Comparison of ENCODE assay signal across 20 cellular contexts in the genomic region with DNA sequence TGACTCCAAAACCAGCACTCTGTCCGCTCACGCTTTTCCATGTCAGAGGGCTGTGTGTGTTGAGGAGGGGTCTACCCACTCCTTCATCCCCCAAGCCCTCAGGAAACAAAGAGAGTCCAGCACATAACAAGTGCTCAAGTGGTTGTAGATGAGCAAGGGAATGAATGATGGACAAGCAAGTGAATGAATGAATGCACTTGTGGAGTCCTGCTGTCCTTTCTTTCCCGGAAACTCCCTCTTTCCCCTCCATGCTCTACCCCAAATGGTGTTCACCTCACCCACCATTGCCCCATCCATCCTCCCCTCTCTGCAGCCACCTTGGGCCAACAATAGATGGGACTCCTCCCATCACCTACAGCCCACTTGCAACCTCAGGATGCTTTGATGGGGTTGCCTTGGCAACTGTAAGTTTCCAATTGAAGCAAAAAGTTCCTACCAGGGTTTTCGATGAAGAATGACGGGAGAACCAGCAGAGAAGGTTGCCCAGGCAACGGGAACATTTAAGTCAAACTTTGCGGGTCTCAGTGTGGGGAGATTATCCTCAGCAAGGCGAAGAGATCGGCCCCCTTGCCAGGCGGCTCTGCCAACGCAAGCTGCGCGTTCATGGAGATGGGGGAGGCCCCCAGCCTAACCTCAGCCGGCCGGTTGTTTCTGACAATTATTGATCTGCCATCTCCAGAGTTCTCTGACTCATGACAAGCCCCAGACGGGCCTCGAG. TPM values are rescaled to one million over a fixed set of nuclear protein-coding genes. Genes with fewer than 3 reads are reported as not detected.
DNase-seq lines count a peak whose midpoint lies in the region; ATAC-seq, FAIRE-seq and TF ChIP-seq lines count a peak whose summit lies in the region.
"Had no signal": no experiment of that assay in that cellular context is flagged by ENCODE, and none has a peak within 500 bp of the region (broad histone marks: within the 10 kb centered on the region; RNA-seq: fewer than 3 reads in every experiment).

No MANE protein-coding gene starts in this region.

- TF ChIP-seq CTCF in C4-2B (conservative IDR thresholded peaks at IDR 0.05) (no peak), IMR-90 (conservative IDR thresholded peaks at IDR 0.05; ENCODE audit: low read depth, low read length) (no peak), bronchial epithelial cell (IDR thresholded peaks at IDR 0.05; ENCODE audit: insufficient read depth, low read length, severe bottlenecking) (no peak), neural progenitor cell (IDR thresholded peaks at IDR 0.05) (no peak), suprapubic skin (IDR thresholded peaks at IDR 0.05) (no peak), HepG2 (CRISPR knock-in tag; IDR thresholded peaks at IDR 0.05) (no peak)

- H4K20me1 ChIP-seq in IMR-90 (ENCODE audit: insufficient read depth, low read length): no peaks in the 10 kb centered on the region
- no peaks in the 10 kb centered on the region for H4K20me1 ChIP-seq in neural progenitor cell (ENCODE audit: low read depth)
- H4K20me1 ChIP-seq in HepG2 (ENCODE audit: insufficient read depth, low read length): no peaks in the 10 kb centered on the region

- peaks cover 7% of the 10 kb centered on the region for H3F3A ChIP-seq in neural progenitor cell (ENCODE audit: low read depth)

- H3K4me2 ChIP-seq in IMR-90 (ENCODE audit: low read depth, low read length) (no peak overlapping the region), neural progenitor cell (peak overlapping the region; percentile 20), HepG2 (ENCODE audit: low read depth, low read length) (no peak overlapping the region)

- H3K4ac ChIP-seq in IMR-90 (ENCODE audit: low read depth, low read length): no peak overlapping the region; the same call in 1 of the 2 replicates

- peaks cover 0 to 12% of the 10 kb centered on the region in 2 experiments; a peak in 1 of 4 replicates for H3K79me1 ChIP-seq in IMR-90 (ENCODE audit: low read depth in 1 of 2, low read length in 2 of 2)

- H3K4me1 Mint-ChIP-seq in neural progenitor cell: peaks cover 25% of the 10 kb centered on the region
- H3K4me1 Mint-ChIP-seq in activated CD4-positive, alpha-beta T cell treated with anti-CD3 and anti-CD28 coated beads, Interleukin-2, amount 10 ng/mL, durations not matched to agents 24 days and 14 days: peaks cover 6% of the 10 kb centered on the region

- no peak overlapping the region for H3K23ac ChIP-seq in IMR-90 (ENCODE audit: low read depth, low read length)

- H3K27me3 ChIP-seq in IMR-90 (ENCODE audit: control insufficient read depth, insufficient read depth, low read length): peaks cover 14% of the 10 kb centered on the region; the same call in 1 of the 2 replicates
- peaks cover 8% of the 10 kb centered on the region for H3K27me3 ChIP-seq in bronchial epithelial cell (ENCODE audit: control insufficient read depth, insufficient read depth, low read length)
- no peaks in the 10 kb centered on the region for H3K27me3 ChIP-seq in neural progenitor cell
- H3K27me3 ChIP-seq in suprapubic skin: no peaks in the 10 kb centered on the region
- H3K27me3 ChIP-seq in HepG2 (ENCODE audit: control insufficient read depth in 1 of 2, insufficient read depth in 2 of 2, low read length in 2 of 2): no peaks in the 10 kb centered on the region
- H3K27me3 ChIP-seq: BE2C had no signal

- H3K36me3 Mint-ChIP-seq in neural progenitor cell: peaks cover 11% of the 10 kb centered on the region
- H3K36me3 Mint-ChIP-seq in activated CD4-positive, alpha-beta T cell treated with anti-CD3 and anti-CD28 coated beads, Interleukin-2, amount 10 ng/mL, durations not matched to agents 24 days and 14 days (ENCODE audit: low read depth): peaks cover 13% of the 10 kb centered on the region

- no peaks in the 10 kb centered on the region for H3K9me3 ChIP-seq in IMR-90 (ENCODE audit: control insufficient read depth, insufficient read depth, low read length)
- no peaks in the 10 kb centered on the region for H3K9me3 ChIP-seq in neural progenitor cell (ENCODE audit: low read depth)
- H3K9me3 ChIP-seq in suprapubic skin: no peaks in the 10 kb centered on the region
- no peaks in the 10 kb centered on the region for H3K9me3 ChIP-seq in HepG2 (ENCODE audit: low read length)
- H3K9me3 ChIP-seq: BE2C had no signal

- H3K27me3 Mint-ChIP-seq in neural progenitor cell (ENCODE audit: insufficient read depth, low read depth): peaks cover 10% of the 10 kb centered on the region
- no peaks in the 10 kb centered on the region for H3K27me3 Mint-ChIP-seq in activated CD4-positive, alpha-beta T cell treated with anti-CD3 and anti-CD28 coated beads, Interleukin-2, amount 10 ng/mL, durations not matched to agents 24 days and 14 days
- H3K27me3 Mint-ChIP-seq: CD4-positive, alpha-beta memory T cell had no signal

- H2AK5ac ChIP-seq in IMR-90 (ENCODE audit: low read depth, low read length): peak overlapping the region; percentile 64

- H3K4me3 ChIP-seq in IMR-90 (ENCODE audit: insufficient read depth, low read depth, low read length) (no peak overlapping the region), bronchial epithelial cell (ENCODE audit: low read depth, low read length) (no peak overlapping the region), neural progenitor cell (no peak overlapping the region), suprapubic skin (no peak overlapping the region), HepG2 (replicated peaks in 1 of 3; ENCODE audit: insufficient read depth in 1 of 3, low read depth in 2 of 3, low read length in 3 of 3) (no peak overlapping the region)

- peak overlapping the region; percentile 3 for H3K4me3 Mint-ChIP-seq in neural progenitor cell
- no peak overlapping the region for H3K4me3 Mint-ChIP-seq in activated CD4-positive, alpha-beta T cell treated with anti-CD3 and anti-CD28 coated beads, Interleukin-2, amount 10 ng/mL, durations not matched to agents 24 days and 14 days
- H3K4me3 Mint-ChIP-seq: CD4-positive, alpha-beta memory T cell; HFFc6 had no signal

- H3K56ac ChIP-seq in IMR-90 (ENCODE audit: extremely low read depth, insufficient read depth, low read length): no peak overlapping the region

- WGBS in IMR-90 (ENCODE audit: extremely low coverage in 2 of 2, insufficient read length in 1 of 2), 2 experiments: 75% methylated on average over 9 of the region's 17 CpGs; no CpG with 5 or more reads in 1 of the 2 experiments
- WGBS in suprapubic skin: 85% methylated on average over 17 of the region's 17 CpGs
- 81% methylated on average over 14 of the region's 17 CpGs for WGBS in HepG2 (ENCODE audit: low lambda C conversion rate)

- no peak overlapping the region for H2BK120ac ChIP-seq in IMR-90 (ENCODE audit: low read depth, low read length)

- DNase-seq in IMR-90 (no peak), bronchial epithelial cell (ENCODE audit: low read depth) (no peak), neural progenitor cell (ENCODE audit: low spot score) (no peak), suprapubic skin (ENCODE audit: low spot score in 2 of 2) (no peak), DMS114 treated with DMSO at 0.1 percent for 48 hours (lab: John Stamatoyannopoulos, UW; ENCODE audit: unreplicated experiment) (no peak), HepG2 (ENCODE audit: low spot score) (no peak)
- DNase-seq in activated CD4-positive, alpha-beta T cell treated with anti-CD3 and anti-CD28 coated beads, Interleukin-2, amount 10 ng/mL, durations not matched to agents 24 days and 14 days: no peak
- DNase-seq: Calu3; CD4-positive, alpha-beta memory T cell; HFFc6; Kasumi-1; MM.1S; NCI-H1092 treated with DMSO at 0.1 percent for 48 hours; NCI-H1694 treated with DMSO at 0.1 percent for 48 hours; NCI-H446; NCI-H774; PC-3 had no signal

- TF ChIP-seq RAD21 in IMR-90 (IDR thresholded peaks at IDR 0.05; ENCODE audit: low read length) (no peak), HepG2 (CRISPR knock-in tag; IDR thresholded peaks at IDR 0.05) (no peak)

- H3K14ac ChIP-seq in IMR-90 (replicated peaks; ENCODE audit: low read depth, low read length): no peak overlapping the region

- H2BK20ac ChIP-seq in IMR-90 (ENCODE audit: low read depth, low read length): no peak overlapping the region

- H3K27ac ChIP-seq in C4-2B (peak overlapping the region; percentile 83), IMR-90 (ENCODE audit: insufficient read depth, low read length) (no peak overlapping the region), neural progenitor cell (no peak overlapping the region), suprapubic skin (no peak overlapping the region), HepG2 (ENCODE audit: extremely low read length, insufficient read depth, low read length) (no peak overlapping the region)
- H3K27ac ChIP-seq: RWPE1 had no signal

- H2AK9ac ChIP-seq in IMR-90 (replicated peaks; ENCODE audit: low read depth, low read length, poor library complexity): no peak overlapping the region

- peak; percentile 28 for FAIRE-seq in bronchial epithelial cell (lab: Jason Lieb, UNC)
- FAIRE-seq in HepG2 (lab: Jason Lieb, UNC): no peak

- H3K4me1 ChIP-seq in IMR-90 (ENCODE audit: control insufficient read depth, insufficient read depth, low read length): peaks cover 19% of the 10 kb centered on the region
- H3K4me1 ChIP-seq in neural progenitor cell: peaks cover 9% of the 10 kb centered on the region
- H3K4me1 ChIP-seq in suprapubic skin: no peaks in the 10 kb centered on the region
- H3K4me1 ChIP-seq in HepG2 (ENCODE audit: insufficient read depth, low read length): peaks cover 13% of the 10 kb centered on the region

- POLR2A ChIA-PET in IMR-90 (lab: Charles Lee; ENCODE audit: unreplicated experiment) (no interaction called here), HepG2 (lab: Yijun Ruan, JAX) (no interaction called here)

- dilution Hi-C loops in IMR-90 (cut with HindIII; ENCODE audit: low sequenced_read_pairs, unreplicated experiment): no loop called here

- no peak overlapping the region for H2BK5ac ChIP-seq in IMR-90 (ENCODE audit: low read depth, low read length, poor library complexity, severe bottlenecking)

- H4K91ac ChIP-seq in IMR-90 (ENCODE audit: insufficient read depth, low read depth, low read length): no peak overlapping the region

- H4K5ac ChIP-seq in IMR-90 (ENCODE audit: low read depth, low read length): no peak overlapping the region

- peak overlapping the region; percentile 87 for H3K27ac Mint-ChIP-seq in neural progenitor cell
- H3K27ac Mint-ChIP-seq in activated CD4-positive, alpha-beta T cell treated with anti-CD3 and anti-CD28 coated beads, Interleukin-2, amount 10 ng/mL, durations not matched to agents 24 days and 14 days: no peak overlapping the region
- H3K27ac Mint-ChIP-seq: CD4-positive, alpha-beta memory T cell; HFFc6 had no signal

- BruUV-seq in IMR-90 (replicated peaks; lab: Mats Ljungman, UMichigan) (no TSS peak), HepG2 (replicated peaks; lab: Mats Ljungman, UMichigan) (no TSS peak)

- H3K9me1 ChIP-seq in IMR-90 (ENCODE audit: insufficient read depth, low read length): peaks cover 13% of the 10 kb centered on the region

- intact Hi-C loops in IMR-90 (cut with micrococcal nuclease) (no loop called here), HepG2 (cut with micrococcal nuclease; ENCODE audit: unreplicated experiment) (no loop called here)
- intact Hi-C loops in activated CD4-positive, alpha-beta T cell treated with anti-CD3 and anti-CD28 coated beads, Interleukin-2, amount 10 ng/mL, durations not matched to agents 24 days and 14 days (cut with micrococcal nuclease): no loop called here

- H2AFZ ChIP-seq in IMR-90 (replicated peaks; ENCODE audit: low read length, poor library complexity) (no peak overlapping the region), neural progenitor cell (replicated peaks) (no peak overlapping the region), HepG2 (ENCODE audit: low read length) (no peak overlapping the region)

- H4K8ac ChIP-seq in IMR-90 (ENCODE audit: low read depth in 2 of 2, low read length in 2 of 2): no peak overlapping the region

- no peaks in the 10 kb centered on the region for H3K36me3 ChIP-seq in IMR-90 (ENCODE audit: control insufficient read depth, insufficient read depth, low read length)
- no peaks in the 10 kb centered on the region for H3K36me3 ChIP-seq in bronchial epithelial cell (ENCODE audit: control insufficient read depth, insufficient read depth, low read length)
- no peaks in the 10 kb centered on the region for H3K36me3 ChIP-seq in neural progenitor cell
- H3K36me3 ChIP-seq in suprapubic skin: no peaks in the 10 kb centered on the region
- H3K36me3 ChIP-seq in HepG2 (replicated peaks in 1 of 2; ENCODE audit: control insufficient read depth in 1 of 2, insufficient read depth in 2 of 2, low read length in 2 of 2): 0 out of 5 replicates have a peak, but pooled peaks cover 0 to 4% of the 10 kb centered on the region in 2 experiments
- H3K36me3 ChIP-seq: BE2C had no signal

- no peak overlapping the region for H3K18ac ChIP-seq in IMR-90 (ENCODE audit: low read depth, low read length)

- H3K9ac ChIP-seq in IMR-90 (ENCODE audit: low read depth, low read length) (no peak overlapping the region), neural progenitor cell (no peak overlapping the region), HepG2 (ENCODE audit: insufficient read depth, low read depth, low read length) (no peak overlapping the region)

- H3K79me2 ChIP-seq in neural progenitor cell (ENCODE audit: low read depth) (no peaks in the 10 kb centered on the region), HepG2 (ENCODE audit: insufficient read depth, low read length) (no peaks in the 10 kb centered on the region)

- no peak for TF ChIP-seq POLR2A in IMR-90 (IDR thresholded peaks at IDR 0.05; ENCODE audit: low read depth, low read length)
- TF ChIP-seq POLR2A in suprapubic skin (IDR thresholded peaks at IDR 0.05): no peak
- TF ChIP-seq POLR2A in HepG2 (IDR thresholded peaks at IDR 0.05; ENCODE audit: insufficient read depth in 1 of 2, low read depth in 2 of 2, low read length in 2 of 2): no peak

- CTCF ChIA-PET in IMR-90 (lab: Yijun Ruan, JAX) (no interaction called here), HepG2 (lab: Yijun Ruan, JAX; ENCODE audit: low intra/inter-chr PET ratio, low total read pairs) (no interaction called here)

- no peak overlapping the region for H2BK15ac ChIP-seq in IMR-90 (ENCODE audit: low read depth, low read length)

- no peaks in the 10 kb centered on the region for H3K9me3 Mint-ChIP-seq in neural progenitor cell
- no peaks in the 10 kb centered on the region for H3K9me3 Mint-ChIP-seq in activated CD4-positive, alpha-beta T cell treated with anti-CD3 and anti-CD28 coated beads, Interleukin-2, amount 10 ng/mL, durations not matched to agents 24 days and 14 days
- H3K9me3 Mint-ChIP-seq: CD4-positive, alpha-beta memory T cell; HFFc6 had no signal

- in situ Hi-C loops in IMR-90 (cut with MboI; ENCODE audit: low sequenced_read_pairs) (no loop called here), HepG2 (cut with HindIII; ENCODE audit: extremely low pct_ligation_motif_present, low pct_unique_long_range_greater_than_20kb) (no loop called here)

- TF ChIP-seq EP300 in suprapubic skin (IDR thresholded peaks at IDR 0.05): no peak
- TF ChIP-seq EP300 in HepG2 (IDR thresholded peaks at IDR 0.05; ENCODE audit: low read depth in 2 of 2, low read length in 2 of 2): no peak
- no peak for TF ChIP-seq EP300 in HepG2 (CRISPR knock-in tag; IDR thresholded peaks at IDR 0.05; ENCODE audit: borderline replicate concordance)

- ATAC-seq in IMR-90 (ENCODE audit: low read depth) (no peak), HepG2 (no peak)
- ATAC-seq: PC-3 had no signal

RNA-seq across cellular contexts. Expression of a gene that starts 51.0 kb away (rescaled TPM):
- total RNA-seq in IMR-90 (2012; rRNA removed) (53.6 and 58.6 TPM in 2 replicates), bronchial epithelial cell (6.6 and 6.7 TPM in 2 replicates), neural progenitor cell (ENCODE audit: low replicate concordance) (131 and 132 TPM in 2 replicates), suprapubic skin (10 to 100 TPM; 19.7 to 41.3 (median 32.6) TPM), HepG2 (2016; rRNA removed; fragmentation: Illumina TruSeq; extraction: Trizol) (87.1 and 93.5 TPM in 2 replicates)
- polyA plus RNA-seq in IMR-90 (2012; rRNA removed) (43.0 and 44.3 TPM in 2 replicates), HepG2 (2011; rRNA removed) (35.0 and 40.2 TPM in 2 replicates)
- polyA plus RNA-seq in IMR-90 (2012; cell fraction: cytosol; rRNA removed): 24.6 and 31.4 TPM in 2 replicates
- polyA plus RNA-seq in IMR-90 (2012; cell fraction: nucleus; rRNA removed; ENCODE audit: low replicate concordance): 29.3 and 58.8 TPM in 2 replicates
- total RNA-seq in HepG2 (2016; cell fraction: cytosol; rRNA removed; fragmentation: Illumina TruSeq; extraction: Trizol; ENCODE audit: low read depth): 36.4 and 41.9 TPM in 2 replicates
- total RNA-seq in HepG2 (2016; cell fraction: insoluble cytoplasmic fraction; rRNA removed; fragmentation: Illumina TruSeq; extraction: Trizol): 66.7 and 92.9 TPM in 2 replicates
- 53.5 and 61.3 TPM in 2 replicates for total RNA-seq in HepG2 (2016; cell fraction: membrane; rRNA removed; fragmentation: Illumina TruSeq; extraction: Trizol)
- 65.1 and 73.9 TPM in 2 replicates for total RNA-seq in HepG2 (2016; cell fraction: nucleus; rRNA removed; fragmentation: Illumina TruSeq; extraction: Trizol)
- 19.1 and 35.5 TPM in 2 replicates for polyA plus RNA-seq in HepG2 (2011; cell fraction: cytosol; rRNA removed)
- 35.1 and 61.3 TPM in 2 replicates for polyA plus RNA-seq in HepG2 (2011; cell fraction: nucleus; rRNA removed)
- 24.2 and 36.5 TPM in 2 replicates for polyA plus RNA-seq in HepG2 (2012)
- polyA plus RNA-seq in HepG2 (2016; cell fraction: cytosol; fragmentation: Illumina TruSeq; extraction: Trizol; ENCODE audit: low read depth): 11.7 and 13.9 TPM in 2 replicates
- 62.2 and 92.9 TPM in 2 replicates for polyA plus RNA-seq in HepG2 (2016; cell fraction: insoluble cytoplasmic fraction; fragmentation: Illumina TruSeq; extraction: Trizol; ENCODE audit: low read depth)
- polyA plus RNA-seq in HepG2 (2016; cell fraction: membrane; fragmentation: Illumina TruSeq; extraction: Trizol; ENCODE audit: low read depth): 18.4 and 22.6 TPM in 2 replicates
- polyA plus RNA-seq in HepG2 (2016; cell fraction: nucleus; fragmentation: Illumina TruSeq; extraction: Trizol; ENCODE audit: insufficient read depth, low read depth): 116 and 125 TPM in 2 replicates
- 190 and 207 TPM in 2 replicates for polyA minus RNA-seq in HepG2 (2011; rRNA and poly(A)+ RNA removed; ENCODE audit: low replicate concordance)
- 29.2 and 59.2 TPM in 2 replicates for polyA minus RNA-seq in HepG2 (2011; cell fraction: cytosol; rRNA and poly(A)+ RNA removed)
- 25.5 and 42.9 TPM in 2 replicates for polyA minus RNA-seq in HepG2 (2011; cell fraction: nucleus; rRNA and poly(A)+ RNA removed)
- total RNA-seq in activated CD4-positive, alpha-beta T cell treated with anti-CD3 and anti-CD28 coated beads, Interleukin-2, amount 10 ng/mL, durations not matched to agents 24 days and 14 days: 334 and 343 TPM in 2 replicates
